Comparison of ENCODE assay signal across 7 cellular contexts in the genomic region with DNA sequence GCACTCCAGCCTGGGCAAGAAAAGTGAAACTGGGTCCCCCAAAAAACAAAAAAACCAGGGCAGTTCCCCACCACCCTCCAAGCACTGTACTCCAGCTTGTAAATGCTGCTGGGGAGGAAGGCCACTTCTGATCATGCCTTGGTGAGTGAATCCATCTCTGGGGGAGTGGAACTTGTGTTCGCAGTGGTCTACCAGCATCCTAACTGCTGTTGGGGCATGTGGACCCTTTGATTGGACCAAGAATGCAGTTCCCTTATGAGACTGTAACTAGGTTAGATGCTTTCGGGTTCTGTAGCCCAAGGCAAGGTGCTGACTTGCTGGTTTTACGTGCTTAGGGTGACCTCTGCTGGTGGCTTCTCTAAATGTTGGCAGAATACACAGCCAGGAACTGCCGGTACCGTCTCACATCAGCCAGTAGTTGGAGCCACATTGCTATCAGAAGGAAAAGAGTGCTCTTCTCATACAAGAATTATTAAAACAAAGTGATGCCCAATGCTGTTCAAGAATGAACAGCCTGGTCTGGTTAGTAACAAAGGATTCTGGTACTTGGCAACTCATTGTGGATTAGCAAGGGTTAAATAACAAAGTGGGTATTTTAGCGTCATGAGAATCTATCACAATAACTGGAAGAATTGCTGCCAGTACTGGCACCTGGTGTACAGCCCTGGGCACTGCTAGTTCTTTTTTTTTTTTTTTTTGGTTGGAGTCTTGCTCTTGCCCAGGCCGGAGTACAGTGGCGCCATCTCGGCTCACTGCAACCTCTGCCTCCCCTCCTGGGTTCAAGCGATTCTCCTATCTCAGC. TPM values are rescaled to one million over a fixed set of nuclear protein-coding genes. Genes with fewer than 3 reads are reported as not detected.
DNase-seq lines count a peak whose midpoint lies in the region; ATAC-seq lines count a peak whose summit lies in the region.

No MANE protein-coding gene starts in this region.

- peak; percentile 86 for DNase-seq in NCI-H2029 (lab: John Stamatoyannopoulos, UW)
- DNase-seq in T-helper 2 cell: peak; percentile 44 to 94 (median 82)
- peak in 57 of 58 donors; percentile 13 to 92 (median 80) for DNase-seq in anterior cingulate cortex (lab: John Stamatoyannopoulos, UW)
- peak; percentile 73 for DNase-seq in left ventricle myocardium superior
- DNase-seq in sciatic nerve (ENCODE audit: low spot score): peak; percentile 91

- intact Hi-C loops in left ventricle myocardium superior (cut with micrococcal nuclease): loop anchor here (10.0 kb wide), 1 partner anchor 104 kb away; a partner anchor contains a TSS
- intact Hi-C loops in sciatic nerve (cut with DNase I): loop anchor here (10.0 kb wide), 2 partner anchors 104 to 284 kb away; a partner anchor contains a TSS

- ATAC-seq in GM18502 (IDR thresholded peaks at IDR 0.05; ENCODE audit: poor library complexity, unreplicated experiment) (peak; percentile 88), HG03025 (IDR thresholded peaks at IDR 0.05; ENCODE audit: low FRiP score, unreplicated experiment) (peak; percentile 71), left ventricle myocardium superior (peak; percentile 98), sciatic nerve (peak; percentile 98)

RNA-seq across cellular contexts. Expression of a gene that starts 13.0 kb away (rescaled TPM):
- total RNA-seq in left ventricle myocardium superior: 22.8 TPM
- total RNA-seq in sciatic nerve: 24.7 TPM

RNA-seq across cellular contexts. Expression of a gene that starts 13.3 kb away (rescaled TPM):
- total RNA-seq in left ventricle myocardium superior: 238 TPM
- total RNA-seq in sciatic nerve: 127 TPM

RNA-seq across cellular contexts. Expression of a gene that starts 22.8 kb away (rescaled TPM):
- total RNA-seq in left ventricle myocardium superior (not detected), sciatic nerve (0.80 TPM)

RNA-seq across cellular contexts. Expression of a gene that starts 27.5 kb away (rescaled TPM):
- total RNA-seq in left ventricle myocardium superior (32.2 TPM), sciatic nerve (51.0 TPM)

RNA-seq across cellular contexts. Expression of a gene that starts 37.3 kb away (rescaled TPM):
- total RNA-seq in left ventricle myocardium superior: not detected
- not detected for total RNA-seq in sciatic nerve

Comparison
In these comparisons a context has a peak if more than half of its experiments do, and no peak if none do; other contexts are left out.
1. Peak in every context shown above with its lines: DNase-seq and ATAC-seq.